20 cellular contexts compared by ENCODE assay signal in genomic region chr10:24310104-24310503, GRCh38.
A peak's percentile ranks its signal among the peaks of the same experiment; 100 is the strongest.
DNase-seq lines count a peak whose midpoint lies in the region; ATAC-seq and TF ChIP-seq lines count a peak whose summit lies in the region.
"Had no signal": no experiment of that assay in that cellular context is flagged by ENCODE, and none has a peak within 500 bp of the region (broad histone marks: within the 10 kb centered on the region; RNA-seq: fewer than 3 reads in every experiment).

No MANE protein-coding gene starts in this region.

- DNase-seq in HCT116 (ENCODE audit: low read depth, low spot score) (no peak), Panc1 (ENCODE audit: low read depth, low spot score) (no peak), fibroblast of pulmonary artery (ENCODE audit: low read depth) (peak; percentile 11), psoas muscle (no peak), posterior vena cava (ENCODE audit: low spot score) (no peak), SKM-1 treated with dmso at 0.1 percent for 144 hours (lab: John Stamatoyannopoulos, UW; ENCODE audit: unreplicated experiment) (no peak)
- DNase-seq: activated CD4-positive, alpha-beta T cell treated with anti-CD3 and anti-CD28 coated beads for 48 hours; activated gamma-delta T cell treated with Interleukin-2 at 50 U/mL for 16 hours; activated T-cell treated with anti-CD3 and anti-CD28 coated beads, Interleukin-2, amount 50 U/mL, for 24 hours; CD4-positive, CD25-positive, alpha-beta regulatory T cell; HCEC 1CT; Kasumi-1; SHP77 treated with DMSO at 0.1 percent for 48 hours; T1000; WERI-Rb-1 had no signal

- H3K27ac ChIP-seq in HCT116 (ENCODE audit: low read depth, low read length) (no peak overlapping the region), Panc1 (ENCODE audit: low read length) (no peak overlapping the region), psoas muscle (peak overlapping the region; percentile 77)
- H3K27ac ChIP-seq: neural progenitor cell, thoracic aorta, WERI-Rb-1 had no signal

- H3K27me3 ChIP-seq in HCT116 (ENCODE audit: insufficient read depth, low read length) (peaks cover 24% of the 10 kb centered on the region), Panc1 (ENCODE audit: control insufficient read depth, insufficient read depth, low read length) (no peaks in the 10 kb centered on the region), psoas muscle (ENCODE audit: insufficient read depth in 3 of 3, low read length in 2 of 3) (no peaks in the 10 kb centered on the region)
- H3K27me3 ChIP-seq: neural progenitor cell had no signal

- RAD21 ChIA-PET in HCT116 (lab: Charles Lee; ENCODE audit: low non-redundant PET in 1 of 2, low total read pairs in 2 of 2, uncharacterized antibody in 2 of 2, unreplicated experiment in 2 of 2) = no interaction called here

- intact Hi-C loops in HCT116 (cut with micrococcal nuclease) (no loop called here), Panc1 (cut with micrococcal nuclease; ENCODE audit: unreplicated experiment) (no loop called here), psoas muscle (cut with DNase I) (loop anchor here in 1 of 2 donors (2.0 to 5.0 kb wide), 2 partner anchors 47 to 209 kb away; no protein-coding TSS in a partner anchor), posterior vena cava (cut with DNase I) (no loop called here)

- ATAC-seq in HCT116 = no peak
- no peak for ATAC-seq in Panc1
- peak; percentile 52 to 70 (median 66) for ATAC-seq in psoas muscle
- no peak for ATAC-seq in HG02981 (IDR thresholded peaks at IDR 0.05; ENCODE audit: unreplicated experiment)
- no peak for ATAC-seq in GM18868 (IDR thresholded peaks at IDR 0.05; ENCODE audit: unreplicated experiment)

- H3K9me2 ChIP-seq in HCT116 (ENCODE audit: insufficient read depth) = no peaks in the 10 kb centered on the region

- H3K4me3 ChIP-seq in HCT116 (replicated peaks in 1 of 2; ENCODE audit: low read depth in 1 of 2, low read length in 2 of 2) (no peak overlapping the region), Panc1 (ENCODE audit: low read depth in 2 of 2, low read length in 2 of 2) (no peak overlapping the region), fibroblast of pulmonary artery (replicated peaks; ENCODE audit: low read depth, low read length) (no peak overlapping the region), psoas muscle (no peak overlapping the region)
- H3K4me3 ChIP-seq: lung, neural progenitor cell, thoracic aorta had no signal

- no peak overlapping the region for H3K9ac ChIP-seq in HCT116 (ENCODE audit: low read length)
- H3K9ac ChIP-seq: neural progenitor cell had no signal

- POLR2A ChIA-PET in HCT116 (lab: Charles Lee) (no interaction called here), Panc1 (lab: Charles Lee) (no interaction called here)

- BruUV-seq in HCT116 (replicated peaks; lab: Mats Ljungman, UMichigan) = no TSS peak
- no TSS peak for BruUV-seq in Panc1 (replicated peaks; lab: Mats Ljungman, UMichigan)

- H2AFZ ChIP-seq in HCT116 (ENCODE audit: low read depth, low read length, poor library complexity, severe bottlenecking) = no peak overlapping the region
- H2AFZ ChIP-seq: neural progenitor cell had no signal

- no peak for TF ChIP-seq POLR2A in HCT116 (IDR thresholded peaks at IDR 0.05; ENCODE audit: borderline replicate concordance, extremely low read depth, insufficient read depth, insufficient read length)

- no peak overlapping the region for H3K4me2 ChIP-seq in HCT116 (ENCODE audit: low read length)
- H3K4me2 ChIP-seq: neural progenitor cell had no signal

- 0 out of 2 replicates have a peak, but pooled peaks have one; percentile 7 for TF ChIP-seq RAD21 in HCT116 (IDR thresholded peaks at IDR 0.05; ENCODE audit: low read depth)

- no peaks in the 10 kb centered on the region for H3K79me2 ChIP-seq in HCT116 (ENCODE audit: insufficient read depth, low read length)

- H3K4me1 ChIP-seq in HCT116 (ENCODE audit: control insufficient read depth in 1 of 2, insufficient read depth in 2 of 2, low read length in 2 of 2) (no peaks in the 10 kb centered on the region), Panc1 (ENCODE audit: control insufficient read depth, insufficient read depth, low read length) (no peaks in the 10 kb centered on the region), psoas muscle (peaks cover 47% of the 10 kb centered on the region)

- H4K20me1 ChIP-seq in HCT116 (ENCODE audit: insufficient read depth) = no peaks in the 10 kb centered on the region

- in situ Hi-C loops in Panc1 (cut with HindIII; ENCODE audit: low pct_unique_long_range_greater_than_20kb, low sequenced_read_pairs) = no loop called here

- CTCF ChIA-PET in HCT116 (lab: Charles Lee) (no interaction called here), Panc1 (lab: Charles Lee) (no interaction called here)

- H3K36me3 ChIP-seq in HCT116 (ENCODE audit: control insufficient read depth in 1 of 2, insufficient read depth in 2 of 2, low read length in 2 of 2) (no peaks in the 10 kb centered on the region), Panc1 (ENCODE audit: control insufficient read depth, insufficient read depth, low read length) (no peaks in the 10 kb centered on the region), psoas muscle (ENCODE audit: insufficient read depth in 1 of 2, low read depth in 1 of 2) (peaks cover 0 to 4% of the 10 kb centered on the region in 2 donors)
- H3K36me3 ChIP-seq: neural progenitor cell, thoracic aorta, WERI-Rb-1 had no signal

- no peaks in the 10 kb centered on the region for H3K9me3 ChIP-seq in HCT116 (ENCODE audit: control insufficient read depth in 1 of 2, insufficient read depth in 1 of 2, low read depth in 1 of 2, low read length in 2 of 2)
- H3K9me3 ChIP-seq in Panc1 (ENCODE audit: control insufficient read depth, insufficient read depth, low read depth, low read length) = no peaks in the 10 kb centered on the region
- no peaks in the 10 kb centered on the region for H3K9me3 ChIP-seq in psoas muscle
- H3K9me3 ChIP-seq: thoracic aorta had no signal

- TF ChIP-seq CTCF in HCT116 (IDR thresholded peaks at IDR 0.05 in 2 of 3, conservative IDR thresholded peaks at IDR 0.05 in 1 of 3; ENCODE audit: borderline replicate concordance in 1 of 3, insufficient read depth in 1 of 3, low read depth in 2 of 3, low read length in 2 of 3) = no peak
- 0 out of 2 replicates have a peak, but pooled peaks have one; percentile 3 for TF ChIP-seq CTCF in Panc1 (IDR thresholded peaks at IDR 0.05)
- TF ChIP-seq CTCF in fibroblast of pulmonary artery (IDR thresholded peaks at IDR 0.05; ENCODE audit: low read length, missing control alignments) = no peak
- TF ChIP-seq CTCF in psoas muscle (IDR thresholded peaks at IDR 0.05) = peak; percentile 29

- 36 to 58% (median 37%) methylated on average over 5 of the region's 5 CpGs for WGBS in psoas muscle, 3 donors

TF ChIP-seq in HCT116, 20 proteins besides CTCF, POLR2A, EP300 and RAD21:
- no peak for TF ChIP-seq YY1 (IDR thresholded peaks at IDR 0.05; ENCODE audit: extremely low read depth, insufficient replicate concordance, low read depth, low read length)
- TF ChIP-seq FOSL1 (IDR thresholded peaks at IDR 0.05; ENCODE audit: low read depth) = no peak
- no peak for TF ChIP-seq ZFX (IDR thresholded peaks at IDR 0.05)
- TF ChIP-seq ELF1 (IDR thresholded peaks at IDR 0.05; ENCODE audit: borderline replicate concordance, low read depth) = no peak

Comparison
In these comparisons a context has a peak if more than half of its experiments do, and no peak if none do; other contexts are left out.
1. ATAC-seq: peak in psoas muscle (4 of 4); none in HCT116 (single experiment), Panc1 (single experiment), HG02981 (single experiment) and GM18868 (single experiment).
2. CTCF ChIP-seq: peak in Panc1 (single experiment) and psoas muscle (single experiment); none in HCT116 (0 of 3) and fibroblast of pulmonary artery (single experiment).